ENCODE assay signal across 26 cellular contexts in genomic region chr2:236265675-236266074, GRCh38. TPM values are rescaled to one million over a fixed set of nuclear protein-coding genes. Genes with fewer than 3 reads are reported as not detected.
DNase-seq lines count a peak whose midpoint lies in the region; ATAC-seq and TF ChIP-seq lines count a peak whose summit lies in the region.
"Had no signal": no experiment of that assay in that cellular context is flagged by ENCODE, and none has a peak within 500 bp of the region (broad histone marks: within the 10 kb centered on the region; RNA-seq: fewer than 3 reads in every experiment).

No MANE protein-coding gene starts in this region.

- H3K9me3 Mint-ChIP-seq in activated naive CD4-positive, alpha-beta T cell treated with anti-CD3 and anti-CD28 coated beads, Interleukin-2, amount 50 U/mL, for 72 hours: peaks cover 11 to 18% of the 10 kb centered on the region in 2 donors

- no peak for DNase-seq in right cardiac atrium
- no peak for DNase-seq in Right ventricle myocardium inferior (ENCODE audit: missing footprints)
- DNase-seq in mesenteric fat pad (ENCODE audit: low spot score): peak; percentile 62
- peak; percentile 48 to 81 for DNase-seq in psoas muscle
- no peak for DNase-seq in NCI-H1092 treated with DMSO at 0.1 percent for 48 hours (lab: John Stamatoyannopoulos, UW)
- DNase-seq in activated naive CD4-positive, alpha-beta T cell treated with anti-CD3 and anti-CD28 coated beads, Interleukin-2, amount 50 U/mL, for 72 hours (ENCODE audit: low spot score in 2 of 2): no peak
- DNase-seq in activated CD4-positive, CD25-positive, alpha-beta regulatory T cell (lab: John Stamatoyannopoulos, UW): no peak
- DNase-seq: 8988T; ACHN; AML-193; BE2C; CD4-positive, alpha-beta T cell; CD8-positive, alpha-beta memory T cell; DMS 273 treated with DMSO at 0.1 percent for 48 hours; DMS79; EL; GDM1; GM23248; H7; HCEC 1CT had no signal

- H3K4me3 ChIP-seq in right cardiac atrium (ENCODE audit: low read length) (no peak overlapping the region), psoas muscle (no peak overlapping the region), skeletal muscle tissue (ENCODE audit: low read length in 3 of 3) (no peak overlapping the region)
- H3K4me3 ChIP-seq: A549; BLaER1 treated with 17β-estradiol and CSF1 and Interleukin-3, amounts not matched to agents 10 nM and 100 nM; GM12878; GM23248 had no signal

- H3K27ac ChIP-seq in right cardiac atrium (ENCODE audit: low read length) (no peak overlapping the region), psoas muscle (peak overlapping the region; percentile 86), skeletal muscle tissue (ENCODE audit: low read depth, low read length) (peak overlapping the region; percentile 89)
- H3K27ac ChIP-seq: A549; BLaER1 treated with 17β-estradiol and CSF1 and Interleukin-3, amounts not matched to agents 10 nM and 100 nM; GM23248 had no signal

- H3K4me1 ChIP-seq in right cardiac atrium (ENCODE audit: control insufficient read depth, insufficient read depth, low read length) (no peaks in the 10 kb centered on the region), psoas muscle (peaks cover 47% of the 10 kb centered on the region), skeletal muscle tissue (ENCODE audit: control insufficient read depth in 3 of 3, insufficient read depth in 3 of 3, low read length in 3 of 3) (peaks cover 13 to 38% (median 25%) of the 10 kb centered on the region in 3 donors)
- H3K4me1 ChIP-seq: A549; BE2C; BLaER1 treated with 17β-estradiol and CSF1 and Interleukin-3, amounts not matched to agents 10 nM and 100 nM had no signal

- H3K27me3 ChIP-seq in right cardiac atrium (ENCODE audit: control insufficient read depth, insufficient read depth) (no peaks in the 10 kb centered on the region), psoas muscle (ENCODE audit: insufficient read depth in 3 of 3, low read length in 2 of 3) (no peaks in the 10 kb centered on the region), skeletal muscle tissue (ENCODE audit: control insufficient read depth in 3 of 3, insufficient read depth in 3 of 3, low read length in 3 of 3) (peaks cover 0 to 3% (median 0%) of the 10 kb centered on the region in 3 donors)
- H3K27me3 ChIP-seq: BLaER1 treated with 17β-estradiol and CSF1 and Interleukin-3, amounts not matched to agents 10 nM and 100 nM had no signal

- H3K9ac ChIP-seq in skeletal muscle tissue (ENCODE audit: low read depth in 1 of 3, low read length in 3 of 3): no peak overlapping the region
- H3K9ac ChIP-seq: BLaER1 treated with 17β-estradiol and CSF1 and Interleukin-3, amounts not matched to agents 10 nM and 100 nM; GM23248 had no signal

- H3K36me3 Mint-ChIP-seq in activated naive CD4-positive, alpha-beta T cell treated with anti-CD3 and anti-CD28 coated beads, Interleukin-2, amount 50 U/mL, for 72 hours: peaks cover 13 to 16% of the 10 kb centered on the region in 2 donors
- H3K36me3 Mint-ChIP-seq: CD14-positive monocyte; CD8-positive, alpha-beta memory T cell had no signal

- intact Hi-C loops in right cardiac atrium (cut with DNase I): no loop called here
- intact Hi-C loops in Right ventricle myocardium inferior (cut with DNase I): no loop called here
- intact Hi-C loops in psoas muscle (cut with DNase I): loop anchor here in 1 of 2 donors (1.0 to 5.0 kb wide), 2 partner anchors 26 to 1248 kb away; no protein-coding TSS in a partner anchor

- TF ChIP-seq CTCF in psoas muscle (IDR thresholded peaks at IDR 0.05): no peak

- H3K27ac Mint-ChIP-seq in activated naive CD4-positive, alpha-beta T cell treated with anti-CD3 and anti-CD28 coated beads, Interleukin-2, amount 50 U/mL, for 72 hours: no peak overlapping the region
- H3K27ac Mint-ChIP-seq: CD14-positive monocyte; CD4-positive, alpha-beta T cell; CD8-positive, alpha-beta memory T cell had no signal

- H3K9me3 ChIP-seq in right cardiac atrium (ENCODE audit: control insufficient read depth, low read length): no peaks in the 10 kb centered on the region
- no peaks in the 10 kb centered on the region for H3K9me3 ChIP-seq in psoas muscle
- H3K9me3 ChIP-seq in skeletal muscle tissue (ENCODE audit: control insufficient read depth in 3 of 3, low read length in 3 of 3): peaks cover 0 to 5% (median 0%) of the 10 kb centered on the region in 3 donors
- H3K9me3 ChIP-seq: BE2C had no signal

- ATAC-seq in right cardiac atrium: peak; percentile 10 to 29
- ATAC-seq in Right ventricle myocardium inferior: no peak
- ATAC-seq in psoas muscle: peak; percentile 67 to 79 (median 76)
- ATAC-seq in activated naive CD4-positive, alpha-beta T cell treated with anti-CD3 and anti-CD28 coated beads, Interleukin-2, amount 50 U/mL, for 72 hours: no peak
- ATAC-seq: A549, GM12878 had no signal

- no peaks in the 10 kb centered on the region for H3K36me3 ChIP-seq in psoas muscle (ENCODE audit: insufficient read depth in 1 of 2, low read depth in 1 of 2)
- H3K36me3 ChIP-seq in skeletal muscle tissue (ENCODE audit: control insufficient read depth in 3 of 3, insufficient read depth in 3 of 3, low read length in 3 of 3): no peaks in the 10 kb centered on the region
- H3K36me3 ChIP-seq: BE2C had no signal

RNA-seq across cellular contexts. Expression of gene ASB18, which starts 1.5 kb away (rescaled TPM):
- total RNA-seq in right cardiac atrium (1 to 10 TPM; 1.1 to 5.3 (median 3.0) TPM), Right ventricle myocardium inferior (4.6 TPM), mesenteric fat pad (not detected), psoas muscle (1 to 10 TPM in 3 of 4 donors, under 1 TPM in 1; 0.54 to 9.3 (median 1.9) TPM), skeletal muscle tissue (3.1 TPM)
- polyA plus RNA-seq in right cardiac atrium (1.2 TPM), psoas muscle (1 to 10 TPM in 1 of 3 donors, under 1 TPM in 2; 0.04 to 1.1 (median 0.21) TPM)
- not detected for total RNA-seq in activated naive CD4-positive, alpha-beta T cell treated with anti-CD3 and anti-CD28 coated beads, Interleukin-2, amount 50 U/mL, for 72 hours
- total RNA-seq: CD4-positive, alpha-beta T cell; CD8-positive, alpha-beta memory T cell; GM12878; GM23248; H1; H7 had no signal
- polyA plus RNA-seq: A549; CD14-positive monocyte; CD8-positive, alpha-beta memory T cell; GM12878; GM23248; H1 had no signal

Comparison
In these comparisons a context has a peak if more than half of its experiments do, and no peak if none do; other contexts are left out.
1. ATAC-seq: peak in right cardiac atrium (2 of 2) and psoas muscle (4 of 4); none in Right ventricle myocardium inferior (single experiment) and activated naive CD4-positive, alpha-beta T cell treated with anti-CD3 and anti-CD28 coated beads, Interleukin-2, amount 50 U/mL, for 72 hours (0 of 2).
2. DNase-seq: peak in mesenteric fat pad (single experiment) and psoas muscle (2 of 2); none in right cardiac atrium (0 of 3), Right ventricle myocardium inferior (single experiment), NCI-H1092 treated with DMSO at 0.1 percent for 48 hours (single experiment), activated naive CD4-positive, alpha-beta T cell treated with anti-CD3 and anti-CD28 coated beads, Interleukin-2, amount 50 U/mL, for 72 hours (0 of 2) and activated CD4-positive, CD25-positive, alpha-beta regulatory T cell (0 of 4).